18 cellular contexts compared by ENCODE assay signal in the genomic region with DNA sequence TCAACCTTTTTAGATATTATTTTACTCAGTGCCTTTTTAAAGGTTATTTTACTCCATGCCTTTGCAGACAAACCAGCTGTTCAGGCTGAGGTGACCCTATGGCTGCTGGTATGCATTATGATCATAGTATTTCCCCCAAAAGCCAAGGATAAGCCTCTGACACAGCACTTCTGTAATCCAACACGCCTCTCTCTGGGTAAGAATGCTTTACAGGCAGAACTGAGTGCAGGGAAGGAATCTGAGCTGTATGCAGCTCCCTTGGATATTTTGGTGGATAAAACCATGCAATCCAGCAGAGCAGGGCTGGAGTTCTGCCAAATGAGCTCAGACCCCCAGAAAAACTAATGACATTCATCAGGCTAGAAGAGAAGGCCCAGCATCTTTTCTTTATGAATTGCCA. TPM values are rescaled to one million over a fixed set of nuclear protein-coding genes. Genes with fewer than 3 reads are reported as not detected.
A peak's percentile ranks its signal among the peaks of the same experiment; 100 is the strongest.
DNase-seq lines count a peak whose midpoint lies in the region; ATAC-seq and TF ChIP-seq lines count a peak whose summit lies in the region.
"Had no signal": no experiment of that assay in that cellular context is flagged by ENCODE, and none has a peak within 500 bp of the region (broad histone marks: within the 10 kb centered on the region; RNA-seq: fewer than 3 reads in every experiment).

No MANE protein-coding gene starts in this region.

- H3K36me3 ChIP-seq in brain microvascular endothelial cell (replicated peaks) (no peaks in the 10 kb centered on the region), mesenchymal stem cell (ENCODE audit: control insufficient read depth in 1 of 2, insufficient read depth in 2 of 2, low read depth in 1 of 2, low read length in 2 of 2) (no peaks in the 10 kb centered on the region), H7 (replicated peaks; ENCODE audit: control insufficient read depth, insufficient read depth, low read length) (no peaks in the 10 kb centered on the region)
- H3K36me3 ChIP-seq: MG63, Peyer's patch, transverse colon had no signal

- DNase-seq in AG04449 (ENCODE audit: low read depth, low spot score): peak; percentile 57
- peak; percentile 92 for DNase-seq in LHCN-M2 (ENCODE audit: low read depth)
- DNase-seq in brain microvascular endothelial cell: peak; percentile 73
- DNase-seq in mesenchymal stem cell: peak; percentile 53
- no peak for DNase-seq in SHP77 treated with DMSO at 0.1 percent for 48 hours (lab: John Stamatoyannopoulos, UW)
- no peak for DNase-seq in H7
- DNase-seq: activated CD4-positive, CD25-positive, alpha-beta regulatory T cell; activated gamma-delta T cell; COR-L47; effector CD8-positive, alpha-beta T cell; MG63; NCI-H187; NCI-H526 treated with DMSO at 0.1 percent for 48 hours; Peyer's patch; transverse colon had no signal

- H3K27ac ChIP-seq in brain microvascular endothelial cell (no peak overlapping the region), mesenchymal stem cell (ENCODE audit: low read length, poor library complexity, severe bottlenecking) (peak overlapping the region; percentile 58)
- H3K27ac ChIP-seq: Peyer's patch, transverse colon had no signal

- no peak overlapping the region for H2BK120ac ChIP-seq in mesenchymal stem cell (ENCODE audit: low read depth, low read length)

- H2BK5ac ChIP-seq in mesenchymal stem cell (ENCODE audit: low read depth, low read length, poor library complexity, severe bottlenecking): no peak overlapping the region

- CTCF ChIA-PET in AG04449 (lab: Yijun Ruan, JAX): interaction anchor here (1.0 to 1.5 kb wide), 6 partner anchors 8 to 66 kb away, joined by 3 to 6 read pairs (median 4); partner anchors contain the start of gene TP53BP1

- TF ChIP-seq CTCF in AG04449 (IDR thresholded peaks at IDR 0.05; ENCODE audit: insufficient read depth, low read length, missing control alignments) (no peak), brain microvascular endothelial cell (IDR thresholded peaks at IDR 0.05; ENCODE audit: low read depth, low read length, missing control alignments) (no peak)

- no peak overlapping the region for H3K14ac ChIP-seq in mesenchymal stem cell (ENCODE audit: low read length in 2 of 2)

- POLR2A ChIA-PET in AG04449 (lab: Yijun Ruan, JAX): interaction anchor here (0.6 to 0.9 kb wide), 3 partner anchors 8 to 27 kb away, joined by 3 read pairs; no protein-coding TSS in a partner anchor

- no peaks in the 10 kb centered on the region for H3K79me1 ChIP-seq in mesenchymal stem cell (replicated peaks; ENCODE audit: low read length, poor library complexity, severe bottlenecking)

- H2BK15ac ChIP-seq in mesenchymal stem cell (ENCODE audit: low read depth, poor library complexity, severe bottlenecking): no peak overlapping the region

- no peaks in the 10 kb centered on the region for H3K9me3 ChIP-seq in mesenchymal stem cell (ENCODE audit: control insufficient read depth, low read length)
- H3K9me3 ChIP-seq: MG63, Peyer's patch, transverse colon had no signal

- 67% methylated on average over 1 of the region's 1 CpG for WGBS in mesenchymal stem cell

- no peak overlapping the region for H3K23ac ChIP-seq in mesenchymal stem cell (ENCODE audit: low read length in 2 of 2)

- H3K4me1 ChIP-seq in mesenchymal stem cell (ENCODE audit: control insufficient read depth, insufficient read depth, low read depth, low read length): peaks cover 5% of the 10 kb centered on the region

- no peak overlapping the region for H2AFZ ChIP-seq in mesenchymal stem cell (ENCODE audit: low read depth, low read length)

- no peak overlapping the region for H2AK5ac ChIP-seq in mesenchymal stem cell (ENCODE audit: low read length, severe bottlenecking)

- in situ Hi-C loops in brain microvascular endothelial cell (cut with HindIII; ENCODE audit: low pct_ligation_motif_present, low sequenced_read_pairs): no loop called here

- no peak overlapping the region for H3K4me2 ChIP-seq in mesenchymal stem cell (ENCODE audit: low read length, poor library complexity, severe bottlenecking)

- peak overlapping the region; percentile 13 for H3K9ac ChIP-seq in mesenchymal stem cell (ENCODE audit: low read length)

- no peak overlapping the region for H3K4me3 ChIP-seq in AG04449 (ENCODE audit: low read depth, low read length)
- no peak overlapping the region for H3K4me3 ChIP-seq in brain microvascular endothelial cell (ENCODE audit: low read depth, low read length)
- no peak overlapping the region for H3K4me3 ChIP-seq in mesenchymal stem cell (ENCODE audit: insufficient read depth in 1 of 2, low read depth in 1 of 2, low read length in 2 of 2)
- no peak overlapping the region for H3K4me3 ChIP-seq in H7 (ENCODE audit: insufficient read depth, low read depth, low read length)
- H3K4me3 ChIP-seq: MG63, Peyer's patch, skin epidermis, transverse colon had no signal

- no peak overlapping the region for H2BK12ac ChIP-seq in mesenchymal stem cell (ENCODE audit: low read length in 2 of 2)

- no peak overlapping the region for H3K18ac ChIP-seq in mesenchymal stem cell (ENCODE audit: low read depth in 1 of 2, low read length in 2 of 2)

- no peak overlapping the region for H4K8ac ChIP-seq in mesenchymal stem cell (ENCODE audit: low read length)

- H3K4ac ChIP-seq in mesenchymal stem cell (ENCODE audit: low read depth in 1 of 2, low read length in 2 of 2): no peak overlapping the region

- ATAC-seq in HG02588 (IDR thresholded peaks at IDR 0.05; ENCODE audit: unreplicated experiment) (no peak), HG02870 (IDR thresholded peaks at IDR 0.05; ENCODE audit: unreplicated experiment) (no peak)

- no peak overlapping the region for H4K91ac ChIP-seq in mesenchymal stem cell (ENCODE audit: low read length)

- H3K27me3 ChIP-seq in brain microvascular endothelial cell (replicated peaks) (no peaks in the 10 kb centered on the region), mesenchymal stem cell (ENCODE audit: control insufficient read depth in 1 of 2, insufficient read depth in 1 of 2, low read length in 2 of 2) (no peaks in the 10 kb centered on the region), H7 (ENCODE audit: control insufficient read depth, insufficient read depth, low read length) (no peaks in the 10 kb centered on the region)
- H3K27me3 ChIP-seq: MG63, Peyer's patch, transverse colon had no signal

RNA-seq across cellular contexts. Expression of gene MAP1A, which starts 11.7 kb away (rescaled TPM):
- total RNA-seq in LHCN-M2 (2014; rRNA removed): 52.7 and 61.2 TPM in 2 replicates
- 73.3 TPM for polyA plus RNA-seq in LHCN-M2 (2012)
- 40.8 TPM for polyA plus RNA-seq in mesenchymal stem cell (2013, experiment 1 of 2)
- 38.2 TPM for polyA plus RNA-seq in mesenchymal stem cell (2013, experiment 2 of 2)
- total RNA-seq in H7 (2014; rRNA removed; shearing (Covaris generic)): 0.67 and 1.8 TPM in 2 replicates

RNA-seq across cellular contexts. Expression of gene TP53BP1, which starts 12.8 kb away (rescaled TPM):
- 37.7 and 46.0 TPM in 2 replicates for total RNA-seq in LHCN-M2 (2014; rRNA removed)
- 24.2 TPM for polyA plus RNA-seq in LHCN-M2 (2012)
- 25.7 TPM for polyA plus RNA-seq in mesenchymal stem cell (2013, experiment 1 of 2)
- 21.9 TPM for polyA plus RNA-seq in mesenchymal stem cell (2013, experiment 2 of 2)
- total RNA-seq in H7 (2014; rRNA removed; shearing (Covaris generic)): 36.6 and 43.5 TPM in 2 replicates

Comparison
In these comparisons a context has a peak if more than half of its experiments do, and no peak if none do; other contexts are left out.
1. DNase-seq: peak in AG04449 (single experiment), LHCN-M2 (single experiment), brain microvascular endothelial cell (single experiment) and mesenchymal stem cell (single experiment); none in SHP77 treated with DMSO at 0.1 percent for 48 hours (single experiment) and H7 (single experiment).
2. RNA of gene MAP1A, which starts 11.7 kb away (total RNA-seq): 52.7 to 61.2 TPM in LHCN-M2; 0.67 to 1.8 TPM in H7; every median in the first group is over 10 times any median in the second.